ENCODE assay signal across 25 cellular contexts in genomic region chr10:126400641-126401040, GRCh38.
"Had no signal": no experiment of that assay in that cellular context is flagged by ENCODE, and none has a peak within 500 bp of the region (broad histone marks: within the 10 kb centered on the region; RNA-seq: fewer than 3 reads in every experiment).

No MANE protein-coding gene starts in this region.

- H3K36me3 ChIP-seq: colonic mucosa, esophagus muscularis mucosa, esophagus squamous epithelium, gastrocnemius medialis, gastroesophageal sphincter, heart left ventricle, heart right ventricle had no signal

- FAIRE-seq: endothelial cell of umbilical vein had no signal

- H3K27ac ChIP-seq: colonic mucosa, coronary artery, dorsolateral prefrontal cortex, epithelial cell of prostate, esophagus muscularis mucosa, esophagus squamous epithelium, foreskin keratinocyte, gastrocnemius medialis, gastroesophageal sphincter, heart left ventricle, heart right ventricle had no signal

- DNase-seq: colonic mucosa; cortex of kidney; dermis blood vessel endothelial cell; dorsolateral prefrontal cortex; effector CD4-positive, alpha-beta T cell; effector CD8-positive, alpha-beta T cell; effector memory CD4-positive, alpha-beta T cell; effector memory CD8-positive, alpha-beta T cell; endodermal cell; erythroblast; esophagus squamous epithelium; foreskin fibroblast; foreskin keratinocyte; foreskin melanocyte; gastrocnemius medialis; glutamatergic neuron; head of caudate nucleus; heart left ventricle; heart right ventricle had no signal

- ATAC-seq: effector memory CD8-positive, alpha-beta T cell; esophagus mucosa; foreskin keratinocyte; gastrocnemius medialis; gastroesophageal sphincter; heart left ventricle; heart right ventricle had no signal

- H3K4me1 ChIP-seq: colonic mucosa, esophagus muscularis mucosa, esophagus squamous epithelium, foreskin keratinocyte, gastrocnemius medialis, gastroesophageal sphincter, heart right ventricle had no signal

- H3K4me3 ChIP-seq: colonic mucosa, coronary artery, dorsolateral prefrontal cortex, esophagus muscularis mucosa, esophagus squamous epithelium, gastrocnemius medialis, gastroesophageal sphincter, heart left ventricle, heart right ventricle had no signal

- H3K9me3 ChIP-seq: colonic mucosa, esophagus muscularis mucosa, esophagus squamous epithelium, gastrocnemius medialis, gastroesophageal sphincter, heart left ventricle had no signal

- H3K27me3 ChIP-seq: colonic mucosa, dorsolateral prefrontal cortex, gastrocnemius medialis, heart left ventricle had no signal
